In the genomic region with DNA sequence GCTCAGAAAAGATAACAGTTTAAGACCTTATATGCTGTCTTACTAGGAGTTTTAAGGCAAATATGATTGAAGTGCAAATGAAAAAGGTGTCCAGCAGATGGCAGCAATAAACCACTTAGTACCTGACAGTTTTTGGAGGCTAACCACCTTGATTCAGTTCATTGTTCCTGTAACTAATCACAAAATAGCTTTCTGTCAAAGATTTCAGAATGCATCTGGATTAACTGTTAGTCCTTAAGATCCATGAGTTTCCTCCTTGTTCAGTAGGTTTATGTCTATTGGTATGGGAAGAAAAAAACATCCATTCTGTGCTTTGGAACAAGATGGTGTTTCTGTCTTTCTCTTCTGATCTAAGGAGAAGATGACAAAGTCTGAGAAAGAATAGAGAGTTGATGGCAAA, we compare ENCODE assay signal across 9 cellular contexts. TPM values are rescaled to one million over a fixed set of nuclear protein-coding genes. Genes with fewer than 3 reads are reported as not detected.
DNase-seq lines count a peak whose midpoint lies in the region; ATAC-seq and TF ChIP-seq lines count a peak whose summit lies in the region.
"Had no signal": no experiment of that assay in that cellular context is flagged by ENCODE, and none has a peak within 500 bp of the region (broad histone marks: within the 10 kb centered on the region; RNA-seq: fewer than 3 reads in every experiment).

No MANE protein-coding gene starts in this region.

- no peaks in the 10 kb centered on the region for H3K9me3 Mint-ChIP-seq in immature natural killer cell
- H3K9me3 Mint-ChIP-seq in stimulated activated effector memory CD8-positive, alpha-beta T cell treated with anti-CD3 and anti-CD28 coated beads, Interleukin-12 subunit alpha, Interleukin-12 subunit beta, amount 100 ng/mL, for 72 hours = no peaks in the 10 kb centered on the region
- no peaks in the 10 kb centered on the region for H3K9me3 Mint-ChIP-seq in activated T-helper 2 cell treated with anti-CD3 and anti-CD28 coated beads, Interferon-gamma antibody, Interleukin-2, Interleukin-4, amounts not matched to agents 10 μg/mL and 5 μg/mL and 100 μg/mL, durations not matched to agents 14 hours and 24 hours and 36 hours
- H3K9me3 Mint-ChIP-seq: IgD-negative memory B cell had no signal

- intact Hi-C loops in ascending aorta (cut with DNase I) = loop anchor here (1.0 kb wide), 2 partner anchors 111 to 162 kb away; no protein-coding TSS in a partner anchor
- intact Hi-C loops in activated T-helper 2 cell treated with anti-CD3 and anti-CD28 coated beads, Interferon-gamma antibody, Interleukin-2, Interleukin-4, amounts not matched to agents 10 μg/mL and 5 μg/mL and 100 μg/mL, durations not matched to agents 14 hours and 24 hours and 36 hours (cut with micrococcal nuclease) = loop anchor here (1.0 kb wide), 1 partner anchor 162 kb away; no protein-coding TSS in a partner anchor

- peak; percentile 46 to 76 (median 48) for TF ChIP-seq CTCF in ascending aorta (IDR thresholded peaks at IDR 0.05)

- no peak overlapping the region for H3K4me3 Mint-ChIP-seq in immature natural killer cell
- no peak overlapping the region for H3K4me3 Mint-ChIP-seq in stimulated activated effector memory CD8-positive, alpha-beta T cell treated with anti-CD3 and anti-CD28 coated beads, Interleukin-12 subunit alpha, Interleukin-12 subunit beta, amount 100 ng/mL, for 72 hours
- H3K4me3 Mint-ChIP-seq in activated T-helper 2 cell treated with anti-CD3 and anti-CD28 coated beads, Interferon-gamma antibody, Interleukin-2, Interleukin-4, amounts not matched to agents 10 μg/mL and 5 μg/mL and 100 μg/mL, durations not matched to agents 14 hours and 24 hours and 36 hours (ENCODE audit: low read depth) = no peak overlapping the region

- DNase-seq in AG08395 (ENCODE audit: low spot score) (peak; percentile 21), ELR (ENCODE audit: low read depth) (peak; percentile 65), NCI-H69 (lab: John Stamatoyannopoulos, UW) (peak; percentile 54), ascending aorta (ENCODE audit: low spot score in 2 of 2) (peak in 1 of 2 donors; percentile 63), immature natural killer cell (peak; percentile 36 to 51 (median 48))
- no peak for DNase-seq in stimulated activated effector memory CD8-positive, alpha-beta T cell treated with anti-CD3 and anti-CD28 coated beads, Interleukin-12 subunit alpha, Interleukin-12 subunit beta, amount 100 ng/mL, for 72 hours (ENCODE audit: low spot score in 2 of 2)
- DNase-seq in activated T-helper 2 cell treated with anti-CD3 and anti-CD28 coated beads, Interferon-gamma antibody, Interleukin-2, Interleukin-4, amounts not matched to agents 10 μg/mL and 5 μg/mL and 100 μg/mL, durations not matched to agents 14 hours and 24 hours and 36 hours (ENCODE audit: low spot score) = no peak

- H3K4me1 ChIP-seq in ascending aorta = no peaks in the 10 kb centered on the region

- peaks cover 22 to 49% of the 10 kb centered on the region in 2 donors for H3K4me1 Mint-ChIP-seq in immature natural killer cell
- peaks cover 47% of the 10 kb centered on the region for H3K4me1 Mint-ChIP-seq in stimulated activated effector memory CD8-positive, alpha-beta T cell treated with anti-CD3 and anti-CD28 coated beads, Interleukin-12 subunit alpha, Interleukin-12 subunit beta, amount 100 ng/mL, for 72 hours
- H3K4me1 Mint-ChIP-seq in activated T-helper 2 cell treated with anti-CD3 and anti-CD28 coated beads, Interferon-gamma antibody, Interleukin-2, Interleukin-4, amounts not matched to agents 10 μg/mL and 5 μg/mL and 100 μg/mL, durations not matched to agents 14 hours and 24 hours and 36 hours (ENCODE audit: low read depth) = peaks cover 24% of the 10 kb centered on the region

- peaks cover 0 to 24% of the 10 kb centered on the region in 2 donors for H3K36me3 ChIP-seq in ascending aorta

- H3K27me3 ChIP-seq in ascending aorta = no peaks in the 10 kb centered on the region

- H3K27ac ChIP-seq in ascending aorta = no peak overlapping the region

- H3K36me3 Mint-ChIP-seq in immature natural killer cell = peaks cover 3 to 19% (median 5%) of the 10 kb centered on the region in 3 donors
- peaks cover 94% of the 10 kb centered on the region for H3K36me3 Mint-ChIP-seq in stimulated activated effector memory CD8-positive, alpha-beta T cell treated with anti-CD3 and anti-CD28 coated beads, Interleukin-12 subunit alpha, Interleukin-12 subunit beta, amount 100 ng/mL, for 72 hours
- peaks cover 41% of the 10 kb centered on the region for H3K36me3 Mint-ChIP-seq in activated T-helper 2 cell treated with anti-CD3 and anti-CD28 coated beads, Interferon-gamma antibody, Interleukin-2, Interleukin-4, amounts not matched to agents 10 μg/mL and 5 μg/mL and 100 μg/mL, durations not matched to agents 14 hours and 24 hours and 36 hours (ENCODE audit: low read depth)

- no peak overlapping the region for H3K4me3 ChIP-seq in ascending aorta

- H3K27ac Mint-ChIP-seq in immature natural killer cell = peak overlapping the region in 5 of 6 donors; percentile 10 to 76 (median 50)
- peak overlapping the region; percentile 6 for H3K27ac Mint-ChIP-seq in stimulated activated effector memory CD8-positive, alpha-beta T cell treated with anti-CD3 and anti-CD28 coated beads, Interleukin-12 subunit alpha, Interleukin-12 subunit beta, amount 100 ng/mL, for 72 hours
- no peak overlapping the region for H3K27ac Mint-ChIP-seq in activated T-helper 2 cell treated with anti-CD3 and anti-CD28 coated beads, Interferon-gamma antibody, Interleukin-2, Interleukin-4, amounts not matched to agents 10 μg/mL and 5 μg/mL and 100 μg/mL, durations not matched to agents 14 hours and 24 hours and 36 hours

- ATAC-seq in HG02938 (IDR thresholded peaks at IDR 0.05; ENCODE audit: unreplicated experiment) = peak; percentile 79
- peak; percentile 57 for ATAC-seq in stimulated activated effector memory CD8-positive, alpha-beta T cell treated with anti-CD3 and anti-CD28 coated beads, Interleukin-12 subunit alpha, Interleukin-12 subunit beta, amount 100 ng/mL, for 72 hours

- H3K9me3 ChIP-seq in ascending aorta = no peaks in the 10 kb centered on the region

- H3K27me3 Mint-ChIP-seq in immature natural killer cell (ENCODE audit: low read depth in 3 of 3) = no peaks in the 10 kb centered on the region
- H3K27me3 Mint-ChIP-seq in activated T-helper 2 cell treated with anti-CD3 and anti-CD28 coated beads, Interferon-gamma antibody, Interleukin-2, Interleukin-4, amounts not matched to agents 10 μg/mL and 5 μg/mL and 100 μg/mL, durations not matched to agents 14 hours and 24 hours and 36 hours (ENCODE audit: low read depth) = no peaks in the 10 kb centered on the region
- H3K27me3 Mint-ChIP-seq: IgD-negative memory B cell had no signal

RNA-seq across cellular contexts. Expression of a gene that starts 46.6 kb away (rescaled TPM):
- total RNA-seq in ascending aorta = 18.5 TPM
- 100 to 1,000 TPM in 2 of 3 donors, 10 to 100 TPM in 1; 81.3 to 118 (median 103) TPM for polyA plus RNA-seq in immature natural killer cell
- total RNA-seq in activated T-helper 2 cell treated with anti-CD3 and anti-CD28 coated beads, Interferon-gamma antibody, Interleukin-2, Interleukin-4, amounts not matched to agents 10 μg/mL and 5 μg/mL and 100 μg/mL, durations not matched to agents 14 hours and 24 hours and 36 hours = 36.4 and 41.4 TPM in 2 replicates

Comparison
In these comparisons a context has a peak if more than half of its experiments do, and no peak if none do; other contexts are left out.
1. DNase-seq: peak in AG08395 (single experiment), ELR (single experiment), NCI-H69 (single experiment) and immature natural killer cell (3 of 3); none in stimulated activated effector memory CD8-positive, alpha-beta T cell treated with anti-CD3 and anti-CD28 coated beads, Interleukin-12 subunit alpha, Interleukin-12 subunit beta, amount 100 ng/mL, for 72 hours (0 of 2) and activated T-helper 2 cell treated with anti-CD3 and anti-CD28 coated beads, Interferon-gamma antibody, Interleukin-2, Interleukin-4, amounts not matched to agents 10 μg/mL and 5 μg/mL and 100 μg/mL, durations not matched to agents 14 hours and 24 hours and 36 hours (single experiment).